32 cellular contexts compared by ENCODE assay signal in the genomic region with DNA sequence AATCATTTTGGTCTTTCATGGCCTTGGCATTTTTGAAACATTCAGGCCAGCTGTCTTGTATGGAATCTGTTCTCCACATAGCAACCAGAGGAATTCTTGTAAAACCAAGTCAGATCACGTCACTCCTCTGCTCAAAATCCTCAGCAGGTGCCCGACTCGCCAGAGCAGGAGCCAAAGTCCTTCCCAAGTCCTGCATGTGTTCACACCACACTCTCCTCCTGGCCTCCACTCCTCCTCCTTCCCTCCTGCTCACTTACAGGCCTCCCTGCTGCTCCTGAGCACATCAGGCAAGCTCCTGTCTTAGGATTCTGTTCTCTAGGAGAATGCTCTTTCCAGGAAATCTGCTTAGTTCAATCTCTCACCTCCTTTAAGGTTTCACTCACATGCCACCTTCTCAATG. TPM values are rescaled to one million over a fixed set of nuclear protein-coding genes. Genes with fewer than 3 reads are reported as not detected.
DNase-seq lines count a peak whose midpoint lies in the region; FAIRE-seq and TF ChIP-seq lines count a peak whose summit lies in the region.
"Had no signal": no experiment of that assay in that cellular context is flagged by ENCODE, and none has a peak within 500 bp of the region (broad histone marks: within the 10 kb centered on the region; RNA-seq: fewer than 3 reads in every experiment).

No MANE protein-coding gene starts in this region.

- H3K27ac ChIP-seq in astrocyte (ENCODE audit: low read depth, low read length) = no peak overlapping the region
- H3K27ac ChIP-seq: BLaER1 treated with 17β-estradiol and CSF1 and Interleukin-3, amounts not matched to agents 10 nM and 100 nM; uterus; WERI-Rb-1 had no signal

- H2AFZ ChIP-seq in astrocyte (ENCODE audit: low read depth, low read length) = no peak overlapping the region
- H2AFZ ChIP-seq: GM23338 had no signal

- DNase-seq in HFFc6 (peak; percentile 33), astrocyte (ENCODE audit: low read depth) (peak; percentile 20), myocyte (ENCODE audit: low read depth) (peak; percentile 95), GM19240 (ENCODE audit: insufficient read length, low spot score) (no peak), mucosa of gallbladder (ENCODE audit: low spot score) (no peak), dermis blood vessel endothelial cell (no peak)
- DNase-seq in activated CD4-positive, alpha-beta T cell treated with anti-CD3 and anti-CD28 coated beads, Interleukin-2, amount 50 U/mL, for 48 hours = no peak
- DNase-seq: activated CD4-positive, alpha-beta T cell treated with anti-CD3 and anti-CD28 coated beads for 48 hours; activated CD8-positive, alpha-beta memory T cell treated with anti-CD3 and anti-CD28 coated beads for 24 hours; activated T-cell treated with anti-CD3 and anti-CD28 coated beads for 4 hours; DMS53; esophagus squamous epithelium; foreskin melanocyte; GF-D8; hippocampal formation; NCI-H1436; NCI-H2081 treated with DMSO at 0.1 percent for 48 hours; NCI-H2227 treated with DMSO at 0.1 percent for 48 hours; NCI-H526; OCI-M1; pancreas; T-cell; thyroid gland; uterus; WERI-Rb-1 had no signal

- no peak for FAIRE-seq in astrocyte (lab: Jason Lieb, UNC)
- FAIRE-seq: pancreas had no signal

- no peaks in the 10 kb centered on the region for H3K36me3 ChIP-seq in astrocyte (ENCODE audit: insufficient read depth, low read length)
- H3K36me3 ChIP-seq: ascending aorta; BLaER1 treated with 17β-estradiol and CSF1 and Interleukin-3, amounts not matched to agents 10 nM and 100 nM; esophagus squamous epithelium; pancreas; thyroid gland; uterus; WERI-Rb-1 had no signal

- H3K4me1 Mint-ChIP-seq in HFFc6 (ENCODE audit: low read depth) (peaks cover 16% of the 10 kb centered on the region), astrocyte (ENCODE audit: low read depth, unreplicated experiment) (no peaks in the 10 kb centered on the region)
- H3K4me1 Mint-ChIP-seq: central memory CD8-positive, alpha-beta T cell; GM23338; T-cell had no signal

- H3K9me3 ChIP-seq in astrocyte (ENCODE audit: insufficient read depth, low read depth, low read length) = no peaks in the 10 kb centered on the region
- H3K9me3 ChIP-seq: ascending aorta; BLaER1 treated with 17β-estradiol and CSF1 and Interleukin-3, amounts not matched to agents 10 nM and 100 nM; esophagus squamous epithelium; pancreas; thyroid gland; uterus had no signal

- H3K27ac Mint-ChIP-seq in HFFc6 (no peak overlapping the region), astrocyte (ENCODE audit: unreplicated experiment) (no peak overlapping the region)
- H3K27ac Mint-ChIP-seq: activated naive CD8-positive, alpha-beta T cell; GM23338; T-cell had no signal

- no peak overlapping the region for H3K4me3 ChIP-seq in astrocyte (ENCODE audit: insufficient read depth, low read depth, low read length)
- H3K4me3 ChIP-seq: ascending aorta; BLaER1 treated with 17β-estradiol and CSF1 and Interleukin-3, amounts not matched to agents 10 nM and 100 nM; esophagus squamous epithelium; GM23338; lung; pancreas; thyroid gland; uterus had no signal

- H3K79me2 ChIP-seq in astrocyte (ENCODE audit: insufficient read depth, low read length) = no peaks in the 10 kb centered on the region

- H3K27me3 Mint-ChIP-seq in HFFc6 (ENCODE audit: insufficient read depth) (no peaks in the 10 kb centered on the region; the same call in 1 of the 2 replicates), astrocyte (ENCODE audit: low read depth, unreplicated experiment) (no peaks in the 10 kb centered on the region)
- H3K27me3 Mint-ChIP-seq: activated naive CD8-positive, alpha-beta T cell; central memory CD8-positive, alpha-beta T cell; T-cell had no signal

- no peaks in the 10 kb centered on the region for H4K20me1 ChIP-seq in astrocyte (ENCODE audit: insufficient read depth, low read length)
- H4K20me1 ChIP-seq: BLaER1 treated with 17β-estradiol and CSF1 and Interleukin-3, amounts not matched to agents 10 nM and 100 nM had no signal

- H3K4me1 ChIP-seq in astrocyte (ENCODE audit: insufficient read depth, low read length) = peaks cover 5% of the 10 kb centered on the region
- H3K4me1 ChIP-seq: uterus had no signal

- H3K36me3 Mint-ChIP-seq in HFFc6 (ENCODE audit: low read depth) (no peaks in the 10 kb centered on the region), astrocyte (ENCODE audit: low read depth, unreplicated experiment) (peaks cover 5% of the 10 kb centered on the region)
- H3K36me3 Mint-ChIP-seq: activated naive CD8-positive, alpha-beta T cell; T-cell had no signal

- no peaks in the 10 kb centered on the region for H3K27me3 ChIP-seq in astrocyte (ENCODE audit: insufficient read depth, low read length)
- H3K27me3 ChIP-seq: ascending aorta; BLaER1 treated with 17β-estradiol and CSF1 and Interleukin-3, amounts not matched to agents 10 nM and 100 nM; esophagus squamous epithelium; pancreas; thyroid gland; uterus had no signal

- no peak for TF ChIP-seq CTCF in HFFc6 (IDR thresholded peaks at IDR 0.05)
- TF ChIP-seq CTCF in astrocyte (IDR thresholded peaks at IDR 0.05; ENCODE audit: insufficient read depth, low read depth, low read length) = no peak

- H3K4me3 Mint-ChIP-seq in HFFc6 (no peak overlapping the region), astrocyte (ENCODE audit: unreplicated experiment) (no peak overlapping the region)
- H3K4me3 Mint-ChIP-seq: activated naive CD8-positive, alpha-beta T cell; central memory CD8-positive, alpha-beta T cell; GM23338; T-cell had no signal

- H3K4me2 ChIP-seq in astrocyte (ENCODE audit: low read length) = no peak overlapping the region
- H3K4me2 ChIP-seq: BLaER1 treated with 17β-estradiol and CSF1 and Interleukin-3, amounts not matched to agents 10 nM and 100 nM; GM23338 had no signal

- no peaks in the 10 kb centered on the region for H3K9me3 Mint-ChIP-seq in HFFc6
- no peaks in the 10 kb centered on the region for H3K9me3 Mint-ChIP-seq in astrocyte (ENCODE audit: unreplicated experiment)
- H3K9me3 Mint-ChIP-seq: central memory CD8-positive, alpha-beta T cell; GM23338; T-cell had no signal

- no peak overlapping the region for H3K9ac ChIP-seq in astrocyte (ENCODE audit: low read length)
- H3K9ac ChIP-seq: BLaER1 treated with 17β-estradiol and CSF1 and Interleukin-3, amounts not matched to agents 10 nM and 100 nM had no signal

RNA-seq across cellular contexts. Expression of a gene that starts 6.9 kb away (rescaled TPM):
- total RNA-seq in HFFc6 (2021; fragmentation: NEBNext Ultra II Directional; extraction: Animal tissue kit (Norgen Biotek cat#: 25700)) = 100 to 1,000 TPM; 161 to 238 (median 220) TPM
- total RNA-seq in astrocyte = 124 and 130 TPM in 2 replicates
- 257 and 296 TPM in 2 replicates for total RNA-seq in myocyte
- polyA plus RNA-seq in myocyte (2012) = 272 TPM
- total RNA-seq in mucosa of gallbladder = 80.5 TPM
- total RNA-seq in dermis blood vessel endothelial cell = 147 and 248 TPM in 2 replicates

RNA-seq across cellular contexts. Expression of a gene that starts 15.8 kb away (rescaled TPM):
- total RNA-seq in HFFc6 (2021; fragmentation: NEBNext Ultra II Directional; extraction: Animal tissue kit (Norgen Biotek cat#: 25700)) = under 1 TPM in 1 of 6 experiments, not detected in 5; 0.22 TPM
- total RNA-seq in astrocyte (0.86 and 0.96 TPM in 2 replicates), myocyte (321 and 358 TPM in 2 replicates), mucosa of gallbladder (0.35 TPM), dermis blood vessel endothelial cell (0.17 and 0.19 TPM in 2 replicates)
- polyA plus RNA-seq in myocyte (2012) = 191 TPM
- total RNA-seq: ascending aorta had no signal
- polyA plus RNA-seq: neural cell had no signal

RNA-seq across cellular contexts. Expression of a gene that starts 24.8 kb away (rescaled TPM):
- 100 to 1,000 TPM in 2 of 6 experiments, 10 to 100 TPM in 4; 78.2 to 126 (median 86.4) TPM for total RNA-seq in HFFc6 (2021; fragmentation: NEBNext Ultra II Directional; extraction: Animal tissue kit (Norgen Biotek cat#: 25700))
- total RNA-seq in astrocyte (76.6 and 92.7 TPM in 2 replicates), myocyte (124 and 131 TPM in 2 replicates), mucosa of gallbladder (58.6 TPM), dermis blood vessel endothelial cell (72.8 and 78.0 TPM in 2 replicates)
- 126 TPM for polyA plus RNA-seq in myocyte (2012)

RNA-seq across cellular contexts. Expression of a gene that starts 54.8 kb away (rescaled TPM):
- total RNA-seq in HFFc6 (2021; fragmentation: NEBNext Ultra II Directional; extraction: Animal tissue kit (Norgen Biotek cat#: 25700)) = not detected
- total RNA-seq in astrocyte = not detected in 2 replicates
- total RNA-seq in myocyte = not detected in 2 replicates
- polyA plus RNA-seq in myocyte (2012) = not detected
- total RNA-seq in mucosa of gallbladder = 35.3 TPM
- not detected in 2 replicates for total RNA-seq in dermis blood vessel endothelial cell
- total RNA-seq: GM23338 had no signal
- polyA plus RNA-seq: neural cell had no signal

Comparison
In these comparisons a context has a peak if more than half of its experiments do, and no peak if none do; other contexts are left out.
1. DNase-seq: peak in HFFc6 (single experiment), astrocyte (single experiment) and myocyte (single experiment); none in activated CD4-positive, alpha-beta T cell treated with anti-CD3 and anti-CD28 coated beads, Interleukin-2, amount 50 U/mL, for 48 hours (0 of 2), GM19240 (single experiment), mucosa of gallbladder (single experiment) and dermis blood vessel endothelial cell (single experiment).
2. RNA of a gene that starts 15.8 kb away (total RNA-seq): 321 to 358 TPM in myocyte; 0.86 to 0.96 TPM in astrocyte, 0.35 TPM in mucosa of gallbladder (single experiment), 0.17 to 0.19 TPM in dermis blood vessel endothelial cell and 0.22 TPM in HFFc6; every median in the first group is over 100 times any median in the second.